In genomic region chr16:56426585-56426984, GRCh38 we compare ENCODE assay signal across 16 cellular contexts. TPM values are rescaled to one million over a fixed set of nuclear protein-coding genes. Genes with fewer than 3 reads are reported as not detected.
DNase-seq lines count a peak whose midpoint lies in the region; ATAC-seq and TF ChIP-seq lines count a peak whose summit lies in the region.
"Had no signal": no experiment of that assay in that cellular context is flagged by ENCODE, and none has a peak within 500 bp of the region (broad histone marks: within the 10 kb centered on the region; RNA-seq: fewer than 3 reads in every experiment).

No MANE protein-coding gene starts in this region.

- H3K56ac ChIP-seq in IMR-90 (ENCODE audit: extremely low read depth, insufficient read depth, low read length), result no peak overlapping the region

- POLR2A ChIA-PET in CD4-positive, alpha-beta memory T cell (lab: Charles Lee; ENCODE audit: partially characterized antibody), result interaction anchor here (2.0 kb wide), 1 partner anchor 24 kb away, joined by 7 read pairs; the partner anchor contains the start of genes NUDT21 and OGFOD1
- POLR2A ChIA-PET in IMR-90 (lab: Charles Lee; ENCODE audit: unreplicated experiment), result no interaction called here
- POLR2A ChIA-PET in naive thymus-derived CD4-positive, alpha-beta T cell (lab: Charles Lee), result interaction anchor here (0.7 to 1.3 kb wide), 4 partner anchors 11 to 29 kb away, joined by 3 to 4 read pairs (median 4); partner anchors contain the start of genes NUDT21 and OGFOD1

- H3K4me1 ChIP-seq in CD4-positive, alpha-beta memory T cell (ENCODE audit: insufficient read depth, low read length), result peaks cover 29% of the 10 kb centered on the region
- peaks cover 11% of the 10 kb centered on the region for H3K4me1 ChIP-seq in IMR-90 (ENCODE audit: control insufficient read depth, insufficient read depth, low read length)
- H3K4me1 ChIP-seq in naive thymus-derived CD4-positive, alpha-beta T cell (ENCODE audit: control insufficient read depth in 2 of 2, insufficient read depth in 2 of 2, low read length in 2 of 2), result peaks cover 6 to 8% of the 10 kb centered on the region in 2 donors

- H3K9me1 ChIP-seq in IMR-90 (ENCODE audit: insufficient read depth, low read length), result peaks cover 10% of the 10 kb centered on the region

- ATAC-seq in IMR-90 (ENCODE audit: low read depth) (no peak), HG02678 (IDR thresholded peaks at IDR 0.05; ENCODE audit: unreplicated experiment) (no peak)
- ATAC-seq in naive thymus-derived CD4-positive, alpha-beta T cell, result no peak
- ATAC-seq: left cardiac atrium, pancreas had no signal

- no peaks in the 10 kb centered on the region for H3K36me3 ChIP-seq in CD4-positive, alpha-beta memory T cell (ENCODE audit: insufficient read depth, low read length)
- H3K36me3 ChIP-seq in IMR-90 (ENCODE audit: control insufficient read depth, insufficient read depth, low read length), result peaks cover 10% of the 10 kb centered on the region
- H3K36me3 ChIP-seq in naive thymus-derived CD4-positive, alpha-beta T cell (ENCODE audit: control insufficient read depth in 2 of 3, insufficient read depth in 3 of 3, low read length in 3 of 3), result peaks cover 0 to 7% (median 0%) of the 10 kb centered on the region in 3 experiments
- H3K36me3 ChIP-seq: pancreas had no signal

- H2BK20ac ChIP-seq in IMR-90 (ENCODE audit: low read depth, low read length), result no peak overlapping the region

- in situ Hi-C loops in IMR-90 (cut with MboI; ENCODE audit: low sequenced_read_pairs), result no loop called here

- peaks cover 29% of the 10 kb centered on the region for H4K20me1 ChIP-seq in IMR-90 (ENCODE audit: insufficient read depth, low read length)

- H4K91ac ChIP-seq in IMR-90 (ENCODE audit: insufficient read depth, low read depth, low read length), result no peak overlapping the region

- H3K4me1 Mint-ChIP-seq in CD4-positive, alpha-beta memory T cell, result peaks cover 25 to 36% (median 32%) of the 10 kb centered on the region in 4 donors
- H3K4me1 Mint-ChIP-seq in brain, result peaks cover 34% of the 10 kb centered on the region
- H3K4me1 Mint-ChIP-seq in naive thymus-derived CD4-positive, alpha-beta T cell, result peaks cover 26 to 39% (median 33%) of the 10 kb centered on the region in 7 donors
- H3K4me1 Mint-ChIP-seq in CD14-positive monocyte, result peaks cover 32% of the 10 kb centered on the region

- no peak overlapping the region for H3K18ac ChIP-seq in IMR-90 (ENCODE audit: low read depth, low read length)

- no peak overlapping the region for H3K4me3 ChIP-seq in CD4-positive, alpha-beta memory T cell (ENCODE audit: low read length in 2 of 2)
- no peak overlapping the region for H3K4me3 ChIP-seq in IMR-90 (ENCODE audit: insufficient read depth, low read depth, low read length)
- no peak overlapping the region for H3K4me3 ChIP-seq in naive thymus-derived CD4-positive, alpha-beta T cell (ENCODE audit: low read length)

- H2BK15ac ChIP-seq in IMR-90 (ENCODE audit: low read depth, low read length), result no peak overlapping the region

- no peak overlapping the region for H3K14ac ChIP-seq in IMR-90 (replicated peaks; ENCODE audit: low read depth, low read length)

- TF ChIP-seq CTCF in IMR-90 (conservative IDR thresholded peaks at IDR 0.05; ENCODE audit: low read depth, low read length) (no peak), brain (conservative IDR thresholded peaks at IDR 0.05) (no peak), CD14-positive monocyte (IDR thresholded peaks at IDR 0.05) (no peak)

- H3K9me3 ChIP-seq in CD4-positive, alpha-beta memory T cell (ENCODE audit: control insufficient read depth in 1 of 2, low read length in 2 of 2), result no peaks in the 10 kb centered on the region
- H3K9me3 ChIP-seq in IMR-90 (ENCODE audit: control insufficient read depth, insufficient read depth, low read length), result no peaks in the 10 kb centered on the region
- no peaks in the 10 kb centered on the region for H3K9me3 ChIP-seq in naive thymus-derived CD4-positive, alpha-beta T cell (ENCODE audit: control insufficient read depth in 2 of 3, low read length in 3 of 3)
- H3K9me3 ChIP-seq: pancreas, SJSA1, thoracic aorta had no signal

- H3K4me2 ChIP-seq in IMR-90 (ENCODE audit: low read depth, low read length), result no peak overlapping the region

- DNase-seq in CD4-positive, alpha-beta memory T cell, result no peak
- DNase-seq in IMR-90 (peak; percentile 16), posterior vena cava (ENCODE audit: low spot score) (no peak), CD14-positive monocyte (ENCODE audit: low spot score) (no peak)
- no peak for DNase-seq in naive thymus-derived CD4-positive, alpha-beta T cell
- DNase-seq in activated effector memory CD4-positive, alpha-beta T cell treated with Interleukin-2 at 50 U/mL for 16 hours, result no peak
- DNase-seq: activated CD4-positive, alpha-beta T cell treated with anti-CD3 and anti-CD28 coated beads for 48 hours; left cardiac atrium; NCI-H1105 treated with DMSO at 0.1 percent for 48 hours; NCI-H526 treated with DMSO at 0.1 percent for 48 hours; pancreas had no signal

- no peak overlapping the region for H3K23ac ChIP-seq in IMR-90 (ENCODE audit: low read depth, low read length)

- H3K27me3 Mint-ChIP-seq in CD4-positive, alpha-beta memory T cell, result no peaks in the 10 kb centered on the region
- peaks cover 4% of the 10 kb centered on the region for H3K27me3 Mint-ChIP-seq in brain
- H3K27me3 Mint-ChIP-seq in naive thymus-derived CD4-positive, alpha-beta T cell, result no peaks in the 10 kb centered on the region
- peaks cover 0 to 4% (median 0%) of the 10 kb centered on the region in 3 donors for H3K27me3 Mint-ChIP-seq in CD14-positive monocyte (ENCODE audit: low read depth in 3 of 3)

- H3K4ac ChIP-seq in IMR-90 (ENCODE audit: low read depth, low read length), result no peak overlapping the region

- peak overlapping the region; percentile 10 to 95 (median 82) for H3K27ac Mint-ChIP-seq in CD4-positive, alpha-beta memory T cell
- H3K27ac Mint-ChIP-seq in brain (peak overlapping the region in 3 of 5 experiments; percentile 70 to 84 (median 83)), CD14-positive monocyte (no peak overlapping the region)
- H3K27ac Mint-ChIP-seq in naive thymus-derived CD4-positive, alpha-beta T cell, result peak overlapping the region; percentile 23 to 86 (median 75)

- H4K8ac ChIP-seq in IMR-90 (ENCODE audit: low read depth in 2 of 2, low read length in 2 of 2), result no peak overlapping the region

- CTCF ChIA-PET in CD4-positive, alpha-beta memory T cell (lab: Charles Lee; ENCODE audit: partially characterized antibody), result interaction anchor here (1.0 to 1.5 kb wide), 3 partner anchors 8 to 26 kb away, joined by 3 to 6 read pairs (median 3); partner anchors contain the start of genes NUDT21 and OGFOD1
- CTCF ChIA-PET in IMR-90 (lab: Yijun Ruan, JAX), result no interaction called here
- CTCF ChIA-PET in naive thymus-derived CD4-positive, alpha-beta T cell (lab: Charles Lee), result interaction anchor here (0.7 kb wide), 1 partner anchor 24 kb away, joined by 3 read pairs; the partner anchor contains the start of genes NUDT21 and OGFOD1

- no peak for TF ChIP-seq RAD21 in IMR-90 (IDR thresholded peaks at IDR 0.05; ENCODE audit: low read length)

- intact Hi-C loops in CD4-positive, alpha-beta memory T cell (cut with micrococcal nuclease), result no loop called here
- intact Hi-C loops in IMR-90 (cut with micrococcal nuclease), result no loop called here
- intact Hi-C loops in naive thymus-derived CD4-positive, alpha-beta T cell (cut with micrococcal nuclease), result loop anchor here (5.0 to 10.0 kb wide), 4 partner anchors 181 to 1308 kb away; partner anchors contain the start of genes GNAO1 (in 1 of the 2), KATNB1 (in 1 of the 2) and MT2A (in 1 of the 2)
- intact Hi-C loops in posterior vena cava (cut with DNase I), result no loop called here
- intact Hi-C loops in CD14-positive monocyte (cut with micrococcal nuclease), result no loop called here

- no peak overlapping the region for H4K5ac ChIP-seq in IMR-90 (ENCODE audit: low read depth, low read length)

- dilution Hi-C loops in IMR-90 (cut with HindIII; ENCODE audit: low sequenced_read_pairs, unreplicated experiment), result no loop called here

- no TSS peak for BruUV-seq in IMR-90 (replicated peaks; lab: Mats Ljungman, UMichigan)

- no peak for TF ChIP-seq POLR2A in IMR-90 (IDR thresholded peaks at IDR 0.05; ENCODE audit: low read depth, low read length)

- H2BK120ac ChIP-seq in IMR-90 (ENCODE audit: low read depth, low read length), result no peak overlapping the region

- H2BK5ac ChIP-seq in IMR-90 (ENCODE audit: low read depth, low read length, poor library complexity, severe bottlenecking), result no peak overlapping the region

- H3K9me3 Mint-ChIP-seq in CD4-positive, alpha-beta memory T cell, result no peaks in the 10 kb centered on the region
- H3K9me3 Mint-ChIP-seq in brain, result no peaks in the 10 kb centered on the region
- H3K9me3 Mint-ChIP-seq in naive thymus-derived CD4-positive, alpha-beta T cell, result no peaks in the 10 kb centered on the region
- H3K9me3 Mint-ChIP-seq in CD14-positive monocyte, result no peaks in the 10 kb centered on the region

- no peaks in the 10 kb centered on the region for H3K27me3 ChIP-seq in CD4-positive, alpha-beta memory T cell (ENCODE audit: insufficient read depth, low read length)
- no peaks in the 10 kb centered on the region for H3K27me3 ChIP-seq in IMR-90 (ENCODE audit: control insufficient read depth, insufficient read depth, low read length)
- H3K27me3 ChIP-seq in naive thymus-derived CD4-positive, alpha-beta T cell (ENCODE audit: control insufficient read depth in 2 of 2, insufficient read depth in 2 of 2, low read length in 2 of 2), result no peaks in the 10 kb centered on the region
- H3K27me3 ChIP-seq: pancreas, SJSA1 had no signal

- H3K4me3 Mint-ChIP-seq in CD4-positive, alpha-beta memory T cell, result peak overlapping the region; percentile 51 to 85 (median 78)
- H3K4me3 Mint-ChIP-seq in brain (peak overlapping the region; percentile 78 to 88 (median 80)), CD14-positive monocyte (no peak overlapping the region)
- H3K4me3 Mint-ChIP-seq in naive thymus-derived CD4-positive, alpha-beta T cell, result peak overlapping the region in 9 of 10 donors; percentile 23 to 100 (median 76)

- no peak overlapping the region for H2AFZ ChIP-seq in IMR-90 (replicated peaks; ENCODE audit: low read length, poor library complexity)

- no peak overlapping the region for H2AK9ac ChIP-seq in IMR-90 (replicated peaks; ENCODE audit: low read depth, low read length, poor library complexity)

- H3K27ac ChIP-seq in CD4-positive, alpha-beta memory T cell (ENCODE audit: low read depth, low read length), result no peak overlapping the region
- no peak overlapping the region for H3K27ac ChIP-seq in IMR-90 (ENCODE audit: insufficient read depth, low read length)
- peak overlapping the region; percentile 17 for H3K27ac ChIP-seq in naive thymus-derived CD4-positive, alpha-beta T cell (ENCODE audit: low read depth, low read length)
- H3K27ac ChIP-seq: HL-60, SJSA1 had no signal

- no CpG with 5 or more reads among the region's 4 CpGs for WGBS in IMR-90 (ENCODE audit: extremely low coverage in 2 of 2, insufficient read length in 1 of 2), 2 experiments

- H3K36me3 Mint-ChIP-seq in CD4-positive, alpha-beta memory T cell, result peaks cover 10 to 23% of the 10 kb centered on the region in 2 donors
- H3K36me3 Mint-ChIP-seq in brain (peaks cover 18% of the 10 kb centered on the region), CD14-positive monocyte (peaks cover 17 to 25% of the 10 kb centered on the region in 2 donors)
- peaks cover 3 to 15% (median 9%) of the 10 kb centered on the region in 5 donors for H3K36me3 Mint-ChIP-seq in naive thymus-derived CD4-positive, alpha-beta T cell

- H3K9ac ChIP-seq in IMR-90 (ENCODE audit: low read depth, low read length), result no peak overlapping the region

- peaks cover 2 to 35% of the 10 kb centered on the region in 2 experiments; a peak in 3 of 4 replicates for H3K79me1 ChIP-seq in IMR-90 (ENCODE audit: low read depth in 1 of 2, low read length in 2 of 2)

- no peak overlapping the region for H2AK5ac ChIP-seq in IMR-90 (ENCODE audit: low read depth, low read length)

RNA-seq across cellular contexts. Expression of gene AMFR, which starts 1.2 kb away (rescaled TPM):
- 10 to 100 TPM; 59.8 to 67.6 TPM for total RNA-seq in CD4-positive, alpha-beta memory T cell
- polyA plus RNA-seq in CD4-positive, alpha-beta memory T cell, result 10 to 100 TPM; 45.7 to 61.0 TPM
- total RNA-seq in IMR-90 (2012; rRNA removed) (215 and 216 TPM in 2 replicates), posterior vena cava (100 to 1,000 TPM; 102 to 116 TPM)
- polyA plus RNA-seq in IMR-90 (2012; rRNA removed) (60.7 and 74.3 TPM in 2 replicates), brain (ENCODE audit: insufficient read depth, low read depth, low replicate concordance) (46.2 TPM), CD14-positive monocyte (10 to 100 TPM; 28.3 to 68.1 TPM)
- polyA plus RNA-seq in IMR-90 (2012; cell fraction: cytosol; rRNA removed), result 79.2 and 162 TPM in 2 replicates
- polyA plus RNA-seq in IMR-90 (2012; cell fraction: nucleus; rRNA removed; ENCODE audit: low replicate concordance), result 61.8 and 76.4 TPM in 2 replicates
- 10 to 100 TPM; 45.5 to 83.3 (median 62.0) TPM for total RNA-seq in naive thymus-derived CD4-positive, alpha-beta T cell
- 10 to 100 TPM; 35.7 to 37.2 TPM for polyA plus RNA-seq in naive thymus-derived CD4-positive, alpha-beta T cell

RNA-seq across cellular contexts. Expression of gene NUDT21, which starts 24.5 kb away (rescaled TPM):
- 100 to 1,000 TPM; 109 to 110 TPM for total RNA-seq in CD4-positive, alpha-beta memory T cell
- polyA plus RNA-seq in CD4-positive, alpha-beta memory T cell, result 10 to 100 TPM; 78.3 to 98.4 TPM
- total RNA-seq in IMR-90 (2012; rRNA removed), result 165 and 166 TPM in 2 replicates
- 52.4 and 60.9 TPM in 2 replicates for polyA plus RNA-seq in IMR-90 (2012; rRNA removed)
- 42.7 and 48.8 TPM in 2 replicates for polyA plus RNA-seq in IMR-90 (2012; cell fraction: cytosol; rRNA removed)
- 19.6 and 21.6 TPM in 2 replicates for polyA plus RNA-seq in IMR-90 (2012; cell fraction: nucleus; rRNA removed; ENCODE audit: low replicate concordance)
- polyA plus RNA-seq in brain (ENCODE audit: insufficient read depth, low read depth, low replicate concordance), result 61.8 TPM
- 100 to 1,000 TPM in 2 of 5 experiments, 10 to 100 TPM in 3; 74.0 to 191 (median 97.5) TPM for total RNA-seq in naive thymus-derived CD4-positive, alpha-beta T cell
- polyA plus RNA-seq in naive thymus-derived CD4-positive, alpha-beta T cell, result 10 to 100 TPM; 63.9 to 65.6 TPM
- 10 to 100 TPM; 75.5 to 76.3 TPM for total RNA-seq in posterior vena cava
- polyA plus RNA-seq in CD14-positive monocyte, result 10 to 100 TPM; 55.9 to 65.0 TPM

RNA-seq across cellular contexts. Expression of gene OGFOD1, which starts 24.8 kb away (rescaled TPM):
- 10 to 100 TPM; 42.7 to 47.2 TPM for total RNA-seq in CD4-positive, alpha-beta memory T cell
- 100 to 1,000 TPM; 115 to 151 TPM for polyA plus RNA-seq in CD4-positive, alpha-beta memory T cell
- total RNA-seq in IMR-90 (2012; rRNA removed), result 102 and 103 TPM in 2 replicates
- polyA plus RNA-seq in IMR-90 (2012; rRNA removed), result 39.2 and 43.5 TPM in 2 replicates
- polyA plus RNA-seq in IMR-90 (2012; cell fraction: cytosol; rRNA removed), result 14.4 and 24.2 TPM in 2 replicates
- polyA plus RNA-seq in IMR-90 (2012; cell fraction: nucleus; rRNA removed; ENCODE audit: low replicate concordance), result 6.6 and 18.8 TPM in 2 replicates
- 26.2 TPM for polyA plus RNA-seq in brain (ENCODE audit: insufficient read depth, low read depth, low replicate concordance)
- total RNA-seq in naive thymus-derived CD4-positive, alpha-beta T cell, result 10 to 100 TPM; 23.8 to 51.8 (median 42.1) TPM
- 100 to 1,000 TPM in 1 of 2 donors, 10 to 100 TPM in 1; 98.5 to 106 TPM for polyA plus RNA-seq in naive thymus-derived CD4-positive, alpha-beta T cell
- total RNA-seq in posterior vena cava, result 10 to 100 TPM; 33.8 to 35.2 TPM
- polyA plus RNA-seq in CD14-positive monocyte, result 10 to 100 TPM; 23.4 to 37.9 TPM

Comparison
In these comparisons a context has a peak if more than half of its experiments do, and no peak if none do; other contexts are left out.
1. H3K27ac Mint-ChIP-seq: peak in CD4-positive, alpha-beta memory T cell (7 of 7), brain (3 of 5) and naive thymus-derived CD4-positive, alpha-beta T cell (9 of 9); none in CD14-positive monocyte (0 of 7).
2. H3K4me3 Mint-ChIP-seq: peak in CD4-positive, alpha-beta memory T cell (8 of 8), brain (5 of 5) and naive thymus-derived CD4-positive, alpha-beta T cell (9 of 10); none in CD14-positive monocyte (0 of 2).
3. intact Hi-C loops: an anchor here in naive thymus-derived CD4-positive, alpha-beta T cell (5.0 to 10.0 kb wide); none called in CD4-positive, alpha-beta memory T cell, IMR-90, posterior vena cava and CD14-positive monocyte.